8 cellular contexts compared by ENCODE assay signal in genomic region chr7:27170936-27171635, GRCh38. TPM values are rescaled to one million over a fixed set of nuclear protein-coding genes. Genes with fewer than 3 reads are reported as not detected.
DNase-seq lines count a peak whose midpoint lies in the region; ATAC-seq and TF ChIP-seq lines count a peak whose summit lies in the region.
"Had no signal": no experiment of that assay in that cellular context is flagged by ENCODE, and none has a peak within 500 bp of the region (broad histone marks: within the 10 kb centered on the region; RNA-seq: fewer than 3 reads in every experiment).

No MANE protein-coding gene starts in this region.

- no peak for ATAC-seq in HG03175 (IDR thresholded peaks at IDR 0.05; ENCODE audit: unreplicated experiment)
- no peak for ATAC-seq in GM21528 (IDR thresholded peaks at IDR 0.05; ENCODE audit: low FRiP score, unreplicated experiment)

- no peak for TF ChIP-seq EP300 in ovary (IDR thresholded peaks at IDR 0.05)

- H3K4me1 ChIP-seq in ovary (ENCODE audit: insufficient read depth), result peaks cover 14% of the 10 kb centered on the region

- no peak for TF ChIP-seq POLR2A in ovary (IDR thresholded peaks at IDR 0.05)

- peak; percentile 70 for DNase-seq in COLO668 (lab: John Stamatoyannopoulos, UW; ENCODE audit: unreplicated experiment)
- DNase-seq in HK-2 (ENCODE audit: unreplicated experiment), result peak; percentile 68
- peak; percentile 51 for DNase-seq in cerebellar cortex (ENCODE audit: low spot score)
- DNase-seq in ovary, result peak in 2 of 5 donors; percentile 16 to 28
- DNase-seq in midbrain (lab: John Stamatoyannopoulos, UW), result no peak
- DNase-seq: SIG-M5 had no signal

- peaks cover 21% of the 10 kb centered on the region for H3K27me3 ChIP-seq in ovary

- 39 to 68% (median 46%) methylated on average over 10 of the region's 10 CpGs for WGBS in ovary, 3 donors

- no peaks in the 10 kb centered on the region for H3K36me3 ChIP-seq in ovary

- no peaks in the 10 kb centered on the region for H3K9me3 ChIP-seq in ovary

- no peak overlapping the region for H3K27ac ChIP-seq in ovary

- no peak for TF ChIP-seq CTCF in ovary (IDR thresholded peaks at IDR 0.05)

- H3K4me3 ChIP-seq in ovary, result peak overlapping the region; percentile 53

- intact Hi-C loops in ovary (cut with DNase I), result no loop called here

RNA-seq across cellular contexts. Expression of gene HOXA10, which starts 3.0 kb away (rescaled TPM):
- 1 to 10 TPM in 3 of 7 donors, under 1 TPM in 3, not detected in 1; 0.25 to 2.0 (median 0.91) TPM for total RNA-seq in ovary
- polyA plus RNA-seq in ovary, result 1 to 10 TPM in 1 of 2 donors, under 1 TPM in 1; 0.34 to 2.8 TPM

RNA-seq across cellular contexts. Expression of gene HOXA9, which starts 5.7 kb away (rescaled TPM):
- total RNA-seq in ovary, result 1 to 10 TPM in 1 of 7 donors, under 1 TPM in 5, not detected in 1; 0.12 to 1.0 (median 0.57) TPM
- polyA plus RNA-seq in ovary, result 1 to 10 TPM in 1 of 2 donors, under 1 TPM in 1; 0.22 to 2.5 TPM

RNA-seq across cellular contexts. Expression of gene HOXA11, which starts 13.9 kb away (rescaled TPM):
- total RNA-seq in ovary, result 1 to 10 TPM in 3 of 7 donors, under 1 TPM in 1, not detected in 3; 0.23 to 2.0 (median 1.5) TPM
- polyA plus RNA-seq in ovary, result under 1 TPM; 0.11 to 0.65 TPM

RNA-seq across cellular contexts. Expression of gene HOXA7, which starts 14.6 kb away (rescaled TPM):
- 1 to 10 TPM in 3 of 7 donors, under 1 TPM in 4; 0.23 to 4.5 (median 0.75) TPM for total RNA-seq in ovary
- 1 to 10 TPM in 1 of 2 donors, under 1 TPM in 1; 0.53 to 4.1 TPM for polyA plus RNA-seq in ovary

RNA-seq across cellular contexts. Expression of gene HOXA3, which starts 18.7 kb away (rescaled TPM):
- 10 to 100 TPM in 2 of 7 donors, 1 to 10 TPM in 3, under 1 TPM in 2; 0.36 to 50.9 (median 1.3) TPM for total RNA-seq in ovary
- 1 to 10 TPM; 2.3 to 3.4 TPM for polyA plus RNA-seq in ovary
